In the genomic region with DNA sequence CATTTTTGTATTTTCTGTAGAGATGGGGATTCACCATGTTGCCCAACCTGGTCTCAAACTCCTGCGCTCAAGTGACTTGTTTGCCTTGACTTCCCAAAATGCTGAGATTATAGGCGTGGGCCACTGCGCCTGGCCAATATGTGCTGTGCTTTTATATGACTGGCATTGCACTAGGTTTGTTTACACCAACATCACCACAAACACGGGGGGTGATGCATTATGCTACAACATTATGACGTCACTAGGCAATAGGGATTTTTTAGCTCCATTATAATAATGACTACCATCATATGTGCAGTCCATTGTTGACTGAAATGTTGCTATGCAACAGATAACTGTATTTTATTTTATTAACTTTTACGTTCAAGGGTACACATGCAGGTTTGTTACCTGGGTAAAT, we compare ENCODE assay signal across 19 cellular contexts. TPM values are rescaled to one million over a fixed set of nuclear protein-coding genes. Genes with fewer than 3 reads are reported as not detected.
DNase-seq lines count a peak whose midpoint lies in the region; ATAC-seq, FAIRE-seq and TF ChIP-seq lines count a peak whose summit lies in the region.
"Had no signal": no experiment of that assay in that cellular context is flagged by ENCODE, and none has a peak within 500 bp of the region (broad histone marks: within the 10 kb centered on the region; RNA-seq: fewer than 3 reads in every experiment).

No MANE protein-coding gene starts in this region.

- TF ChIP-seq POLR2A in GM12891 (IDR thresholded peaks at IDR 0.05; ENCODE audit: low read depth, low read length): no peak

- peak; percentile 32 to 67 for ATAC-seq in activated T-cell treated with anti-CD3 and anti-CD28 coated beads, Interleukin-2, amount 50 U/mL, for 72 hours (replicated peaks in 1 of 2)
- ATAC-seq in stimulated activated effector memory CD8-positive, alpha-beta T cell treated with anti-CD3 and anti-CD28 coated beads, Interleukin-12 subunit alpha, Interleukin-12 subunit beta, amount 100 ng/mL, for 72 hours: peak; percentile 70
- ATAC-seq in HG02938 (IDR thresholded peaks at IDR 0.05; ENCODE audit: unreplicated experiment): no peak
- ATAC-seq: GM23338 had no signal

- intact Hi-C loops in dendritic cell treated with granulocyte-macrophage colony-stimulating factor and Interleukin-4, amounts not matched to agents 40 ng/mL and 50 ng/mL, for 4 days (cut with micrococcal nuclease): loop anchor here (5.0 to 10.0 kb wide), 4 partner anchors 92 to 220 kb away; a partner anchor contains a TSS

- H3K4me1 Mint-ChIP-seq in activated T-cell treated with anti-CD3 and anti-CD28 coated beads, Interleukin-2, amount 50 U/mL, for 72 hours (ENCODE audit: low read depth): peaks cover 13% of the 10 kb centered on the region
- peaks cover 29% of the 10 kb centered on the region for H3K4me1 Mint-ChIP-seq in dendritic cell treated with granulocyte-macrophage colony-stimulating factor and Interleukin-4, amounts not matched to agents 40 ng/mL and 50 ng/mL, for 4 days (ENCODE audit: low read depth)
- H3K4me1 Mint-ChIP-seq in stimulated activated effector memory CD8-positive, alpha-beta T cell treated with anti-CD3 and anti-CD28 coated beads, Interleukin-12 subunit alpha, Interleukin-12 subunit beta, amount 100 ng/mL, for 72 hours: peaks cover 6% of the 10 kb centered on the region

- no peak overlapping the region for H3K4me3 Mint-ChIP-seq in activated T-cell treated with anti-CD3 and anti-CD28 coated beads, Interleukin-2, amount 50 U/mL, for 72 hours
- H3K4me3 Mint-ChIP-seq in dendritic cell treated with granulocyte-macrophage colony-stimulating factor and Interleukin-4, amounts not matched to agents 40 ng/mL and 50 ng/mL, for 4 days: no peak overlapping the region
- H3K4me3 Mint-ChIP-seq in stimulated activated effector memory CD8-positive, alpha-beta T cell treated with anti-CD3 and anti-CD28 coated beads, Interleukin-12 subunit alpha, Interleukin-12 subunit beta, amount 100 ng/mL, for 72 hours: no peak overlapping the region
- H3K4me3 Mint-ChIP-seq: CD4-positive, alpha-beta T cell; GM23338 had no signal

- FAIRE-seq in GM12891 (lab: Jason Lieb, UNC): peak; percentile 56
- FAIRE-seq: D721Med, GM12892, GM18507, H54 had no signal

- no peak overlapping the region for H3K27ac Mint-ChIP-seq in activated T-cell treated with anti-CD3 and anti-CD28 coated beads, Interleukin-2, amount 50 U/mL, for 72 hours
- peak overlapping the region; percentile 92 for H3K27ac Mint-ChIP-seq in dendritic cell treated with granulocyte-macrophage colony-stimulating factor and Interleukin-4, amounts not matched to agents 40 ng/mL and 50 ng/mL, for 4 days
- no peak overlapping the region for H3K27ac Mint-ChIP-seq in stimulated activated effector memory CD8-positive, alpha-beta T cell treated with anti-CD3 and anti-CD28 coated beads, Interleukin-12 subunit alpha, Interleukin-12 subunit beta, amount 100 ng/mL, for 72 hours
- H3K27ac Mint-ChIP-seq: CD4-positive, alpha-beta T cell; GM23338 had no signal

- H3K27me3 Mint-ChIP-seq in activated T-cell treated with anti-CD3 and anti-CD28 coated beads, Interleukin-2, amount 50 U/mL, for 72 hours (ENCODE audit: low read depth): no peaks in the 10 kb centered on the region
- no peaks in the 10 kb centered on the region for H3K27me3 Mint-ChIP-seq in dendritic cell treated with granulocyte-macrophage colony-stimulating factor and Interleukin-4, amounts not matched to agents 40 ng/mL and 50 ng/mL, for 4 days
- H3K27me3 Mint-ChIP-seq: CD4-positive, alpha-beta T cell had no signal

- H3K36me3 Mint-ChIP-seq in activated T-cell treated with anti-CD3 and anti-CD28 coated beads, Interleukin-2, amount 50 U/mL, for 72 hours (ENCODE audit: insufficient read depth in 2 of 2): peaks cover 1 to 6% of the 10 kb centered on the region in 2 donors
- peaks cover 65% of the 10 kb centered on the region for H3K36me3 Mint-ChIP-seq in dendritic cell treated with granulocyte-macrophage colony-stimulating factor and Interleukin-4, amounts not matched to agents 40 ng/mL and 50 ng/mL, for 4 days (ENCODE audit: low read depth)
- no peaks in the 10 kb centered on the region for H3K36me3 Mint-ChIP-seq in stimulated activated effector memory CD8-positive, alpha-beta T cell treated with anti-CD3 and anti-CD28 coated beads, Interleukin-12 subunit alpha, Interleukin-12 subunit beta, amount 100 ng/mL, for 72 hours

- no peaks in the 10 kb centered on the region for H3K9me3 Mint-ChIP-seq in activated T-cell treated with anti-CD3 and anti-CD28 coated beads, Interleukin-2, amount 50 U/mL, for 72 hours
- no peaks in the 10 kb centered on the region for H3K9me3 Mint-ChIP-seq in dendritic cell treated with granulocyte-macrophage colony-stimulating factor and Interleukin-4, amounts not matched to agents 40 ng/mL and 50 ng/mL, for 4 days
- no peaks in the 10 kb centered on the region for H3K9me3 Mint-ChIP-seq in stimulated activated effector memory CD8-positive, alpha-beta T cell treated with anti-CD3 and anti-CD28 coated beads, Interleukin-12 subunit alpha, Interleukin-12 subunit beta, amount 100 ng/mL, for 72 hours
- H3K9me3 Mint-ChIP-seq: CD4-positive, alpha-beta T cell; GM23338 had no signal

- DNase-seq in activated T-cell treated with anti-CD3 and anti-CD28 coated beads, Interleukin-2, amount 50 U/mL, for 72 hours: no peak
- no peak for DNase-seq in activated T-cell treated with anti-CD3 and anti-CD28 coated beads, Interleukin-2, amount 50 U/mL, for 1 hour
- no peak for DNase-seq in GM12891 (ENCODE audit: insufficient read length, low spot score)
- no peak for DNase-seq in stimulated activated effector memory CD8-positive, alpha-beta T cell treated with anti-CD3 and anti-CD28 coated beads, Interleukin-12 subunit alpha, Interleukin-12 subunit beta, amount 100 ng/mL, for 72 hours (ENCODE audit: low spot score in 2 of 2)
- no peak for DNase-seq in HT-29 (ENCODE audit: low spot score)
- no peak for DNase-seq in activated T-cell treated with anti-CD3 and anti-CD28 coated beads for 4 hours
- DNase-seq: ACHN; BE2C; C1 segment of cervical spinal cord; Caco-2; CD4-positive, alpha-beta T cell; HCEC 1CT had no signal

TF ChIP-seq in GM12891, 5 proteins besides CTCF, POLR2A, EP300 and RAD21:
- no peak for TF ChIP-seq PAX5 (IDR thresholded peaks at IDR 0.05; ENCODE audit: insufficient read depth, low read length, severe bottlenecking)
- TF ChIP-seq SPI1 (IDR thresholded peaks at IDR 0.05; ENCODE audit: low read depth, low read length): no peak
- TF ChIP-seq POLR2AphosphoS5 (IDR thresholded peaks at IDR 0.05; ENCODE audit: low read depth, low read length): no peak
- TF ChIP-seq TAF1 (IDR thresholded peaks at IDR 0.05; ENCODE audit: low read depth, low read length): no peak
- no peak for TF ChIP-seq POU2F2 (IDR thresholded peaks at IDR 0.05; ENCODE audit: low read depth, low read length)

RNA-seq across cellular contexts. Expression of a gene that starts 7.0 kb away (rescaled TPM):
- 10 to 100 TPM; 24.4 to 30.6 TPM for total RNA-seq in activated T-cell treated with anti-CD3 and anti-CD28 coated beads, Interleukin-2, amount 50 U/mL, for 72 hours
- polyA plus RNA-seq in GM12891 (2012; ENCODE audit: low read depth, missing spikeins): 5.9 TPM
- 1.5 and 1.7 TPM in 2 replicates for total RNA-seq in HT-29 (2014; rRNA removed; shearing (Covaris generic))
